ENCODE assay signal across 1 cellular context in genomic region chr6:2988076-2988425, GRCh38.
TF ChIP-seq lines count a peak whose summit lies in the region.

No MANE protein-coding gene starts in this region.

TF ChIP-seq in K562, 482 proteins besides CTCF, POLR2A, EP300 and RAD21 (continued from another document and continues in another):
- TF ChIP-seq ZNF717 (CRISPR knock-in tag; IDR thresholded peaks at IDR 0.05) (0 out of 2 replicates have a peak, but pooled peaks have one; percentile 26), HLTF (IDR thresholded peaks at IDR 0.05) (peak; percentile 10; the same call in 1 of the 2 replicates), ASH1L (IDR thresholded peaks at IDR 0.05; ENCODE audit: borderline replicate concordance, low read depth, partially characterized antibody) (peak; percentile 48), TEAD1 (CRISPR knock-in tag; IDR thresholded peaks at IDR 0.05) (peak; percentile 10 to 15; a peak in 1 of 4 replicates), TSC22D4 (tag; IDR thresholded peaks at IDR 0.05) (no peak), ZBED1 (IDR thresholded peaks at IDR 0.05) (0 out of 2 replicates have a peak, but pooled peaks have one; percentile 25), TAF15 (IDR thresholded peaks at IDR 0.05; ENCODE audit: low read depth, low read length) (no peak), POLR2B (IDR thresholded peaks at IDR 0.05; ENCODE audit: low read depth, partially characterized antibody) (peak; percentile 42), ZC3H8 (IDR thresholded peaks at IDR 0.05) (no peak), PTRF (tag; IDR thresholded peaks at IDR 0.05) (no peak), EGR1 (conservative IDR thresholded peaks at IDR 0.05) (0 out of 2 replicates have a peak, but pooled peaks have one; percentile 4), ZMIZ1 (IDR thresholded peaks at IDR 0.05; ENCODE audit: low read depth in 2 of 2, low read length in 2 of 2) (no peak), ZNF668 (CRISPR knock-in tag; IDR thresholded peaks at IDR 0.05) (no peak), KDM4B (IDR thresholded peaks at IDR 0.05; ENCODE audit: borderline replicate concordance in 2 of 2, low read depth in 1 of 2) (no peak), FOXJ2 (tag; IDR thresholded peaks at IDR 0.05) (no peak), SRSF7 (optimal IDR thresholded peaks at IDR 0.05; ENCODE audit: low read depth, low read length) (no peak), ATF3 (IDR thresholded peaks at IDR 0.05) (no peak), ATF3 (CRISPR knock-in tag; conservative IDR thresholded peaks at IDR 0.05) (no peak), NR4A1 (CRISPR knock-in tag; IDR thresholded peaks at IDR 0.05) (no peak), NR4A1 (tag; IDR thresholded peaks at IDR 0.05) (0 out of 2 replicates have a peak, but pooled peaks have one; percentile 14), USF1 (CRISPR knock-in tag; IDR thresholded peaks at IDR 0.05) (no peak), ZNF584 (CRISPR knock-in tag; IDR thresholded peaks at IDR 0.05; ENCODE audit: low read depth) (no peak), PRPF4 (IDR thresholded peaks at IDR 0.05; ENCODE audit: insufficient read depth, low read depth, low read length, poor library complexity, severe bottlenecking) (no peak), ZNF830 (CRISPR knock-in tag; IDR thresholded peaks at IDR 0.05) (0 out of 2 replicates have a peak, but pooled peaks have one; percentile 56), CBX3 (IDR thresholded peaks at IDR 0.05; ENCODE audit: borderline replicate concordance in 1 of 2, low read length in 2 of 2) (no peak), ZNF324 (CRISPR knock-in tag; IDR thresholded peaks at IDR 0.05) (0 out of 2 replicates have a peak, but pooled peaks have one; percentile 32), SP2 (IDR thresholded peaks at IDR 0.05; ENCODE audit: extremely low read depth, low read depth, low read length, poor library complexity, severe bottlenecking) (no peak), ZNF79 (CRISPR knock-in tag; IDR thresholded peaks at IDR 0.05; ENCODE audit: low read depth) (no peak), CSDE1 (IDR thresholded peaks at IDR 0.05) (0 out of 4 replicates have a peak, but pooled peaks of 1 of the 2 experiments have one; percentile 62), RBBP5 (IDR thresholded peaks at IDR 0.05; ENCODE audit: borderline replicate concordance, insufficient read depth, low read length, poor library complexity, severe bottlenecking) (peak; percentile 3), RUNX1 (IDR thresholded peaks at IDR 0.05; ENCODE audit: low read depth) (no peak), TRIM28 (IDR thresholded peaks at IDR 0.05) (no peak), GATAD2A (IDR thresholded peaks at IDR 0.05) (no peak), ARHGAP35 (IDR thresholded peaks at IDR 0.05; ENCODE audit: partially characterized antibody) (peak; percentile 32), TAL1 (IDR thresholded peaks at IDR 0.05) (no peak), GTF2A2 (tag; IDR thresholded peaks at IDR 0.05) (no peak), PBX2 (CRISPR knock-in tag; IDR thresholded peaks at IDR 0.05; ENCODE audit: low read depth) (no peak), PBX2 (tag; conservative IDR thresholded peaks at IDR 0.05; ENCODE audit: low read depth) (no peak), CAMTA2 (CRISPR knock-in tag; conservative IDR thresholded peaks at IDR 0.05) (no peak), HDAC2 (IDR thresholded peaks at IDR 0.05) (no peak), ZNF134 (CRISPR knock-in tag; conservative IDR thresholded peaks at IDR 0.05) (no peak), KLF10 (CRISPR knock-in tag; IDR thresholded peaks at IDR 0.05) (no peak), ARID2 (IDR thresholded peaks at IDR 0.05) (no peak), HNRNPL (IDR thresholded peaks at IDR 0.05; ENCODE audit: low read depth, low read length) (no peak)
- TF ChIP-seq, protein P1, sequence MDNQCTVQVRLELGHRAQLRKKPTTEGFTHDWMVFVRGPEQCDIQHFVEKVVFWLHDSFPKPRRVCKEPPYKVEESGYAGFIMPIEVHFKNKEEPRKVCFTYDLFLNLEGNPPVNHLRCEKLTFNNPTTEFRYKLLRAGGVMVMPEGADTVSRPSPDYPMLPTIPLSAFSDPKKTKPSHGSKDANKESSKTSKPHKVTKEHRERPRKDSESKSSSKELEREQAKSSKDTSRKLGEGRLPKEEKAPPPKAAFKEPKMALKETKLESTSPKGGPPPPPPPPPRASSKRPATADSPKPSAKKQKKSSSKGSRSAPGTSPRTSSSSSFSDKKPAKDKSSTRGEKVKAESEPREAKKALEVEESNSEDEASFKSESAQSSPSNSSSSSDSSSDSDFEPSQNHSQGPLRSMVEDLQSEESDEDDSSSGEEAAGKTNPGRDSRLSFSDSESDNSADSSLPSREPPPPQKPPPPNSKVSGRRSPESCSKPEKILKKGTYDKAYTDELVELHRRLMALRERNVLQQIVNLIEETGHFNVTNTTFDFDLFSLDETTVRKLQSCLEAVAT (IDR thresholded peaks at IDR 0.05): peak; percentile 44 to 81; a peak in 3 of 4 replicates
- TF ChIP-seq, protein P2, sequence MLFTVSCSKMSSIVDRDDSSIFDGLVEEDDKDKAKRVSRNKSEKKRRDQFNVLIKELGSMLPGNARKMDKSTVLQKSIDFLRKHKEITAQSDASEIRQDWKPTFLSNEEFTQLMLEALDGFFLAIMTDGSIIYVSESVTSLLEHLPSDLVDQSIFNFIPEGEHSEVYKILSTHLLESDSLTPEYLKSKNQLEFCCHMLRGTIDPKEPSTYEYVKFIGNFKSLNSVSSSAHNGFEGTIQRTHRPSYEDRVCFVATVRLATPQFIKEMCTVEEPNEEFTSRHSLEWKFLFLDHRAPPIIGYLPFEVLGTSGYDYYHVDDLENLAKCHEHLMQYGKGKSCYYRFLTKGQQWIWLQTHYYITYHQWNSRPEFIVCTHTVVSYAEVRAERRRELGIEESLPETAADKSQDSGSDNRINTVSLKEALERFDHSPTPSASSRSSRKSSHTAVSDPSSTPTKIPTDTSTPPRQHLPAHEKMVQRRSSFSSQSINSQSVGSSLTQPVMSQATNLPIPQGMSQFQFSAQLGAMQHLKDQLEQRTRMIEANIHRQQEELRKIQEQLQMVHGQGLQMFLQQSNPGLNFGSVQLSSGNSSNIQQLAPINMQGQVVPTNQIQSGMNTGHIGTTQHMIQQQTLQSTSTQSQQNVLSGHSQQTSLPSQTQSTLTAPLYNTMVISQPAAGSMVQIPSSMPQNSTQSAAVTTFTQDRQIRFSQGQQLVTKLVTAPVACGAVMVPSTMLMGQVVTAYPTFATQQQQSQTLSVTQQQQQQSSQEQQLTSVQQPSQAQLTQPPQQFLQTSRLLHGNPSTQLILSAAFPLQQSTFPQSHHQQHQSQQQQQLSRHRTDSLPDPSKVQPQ (CRISPR knock-in tag; IDR thresholded peaks at IDR 0.05; ENCODE audit: borderline replicate concordance): no peak
- TF ChIP-seq, protein P3, sequence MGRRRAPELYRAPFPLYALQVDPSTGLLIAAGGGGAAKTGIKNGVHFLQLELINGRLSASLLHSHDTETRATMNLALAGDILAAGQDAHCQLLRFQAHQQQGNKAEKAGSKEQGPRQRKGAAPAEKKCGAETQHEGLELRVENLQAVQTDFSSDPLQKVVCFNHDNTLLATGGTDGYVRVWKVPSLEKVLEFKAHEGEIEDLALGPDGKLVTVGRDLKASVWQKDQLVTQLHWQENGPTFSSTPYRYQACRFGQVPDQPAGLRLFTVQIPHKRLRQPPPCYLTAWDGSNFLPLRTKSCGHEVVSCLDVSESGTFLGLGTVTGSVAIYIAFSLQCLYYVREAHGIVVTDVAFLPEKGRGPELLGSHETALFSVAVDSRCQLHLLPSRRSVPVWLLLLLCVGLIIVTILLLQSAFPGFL (CRISPR knock-in tag; IDR thresholded peaks at IDR 0.05): peak; percentile 71; the same call in 1 of the 2 replicates
- TF ChIP-seq, protein P4, sequence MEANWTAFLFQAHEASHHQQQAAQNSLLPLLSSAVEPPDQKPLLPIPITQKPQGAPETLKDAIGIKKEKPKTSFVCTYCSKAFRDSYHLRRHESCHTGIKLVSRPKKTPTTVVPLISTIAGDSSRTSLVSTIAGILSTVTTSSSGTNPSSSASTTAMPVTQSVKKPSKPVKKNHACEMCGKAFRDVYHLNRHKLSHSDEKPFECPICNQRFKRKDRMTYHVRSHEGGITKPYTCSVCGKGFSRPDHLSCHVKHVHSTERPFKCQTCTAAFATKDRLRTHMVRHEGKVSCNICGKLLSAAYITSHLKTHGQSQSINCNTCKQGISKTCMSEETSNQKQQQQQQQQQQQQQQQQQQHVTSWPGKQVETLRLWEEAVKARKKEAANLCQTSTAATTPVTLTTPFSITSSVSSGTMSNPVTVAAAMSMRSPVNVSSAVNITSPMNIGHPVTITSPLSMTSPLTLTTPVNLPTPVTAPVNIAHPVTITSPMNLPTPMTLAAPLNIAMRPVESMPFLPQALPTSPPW (CRISPR knock-in tag; IDR thresholded peaks at IDR 0.05): no peak
- TF ChIP-seq, protein P5, sequence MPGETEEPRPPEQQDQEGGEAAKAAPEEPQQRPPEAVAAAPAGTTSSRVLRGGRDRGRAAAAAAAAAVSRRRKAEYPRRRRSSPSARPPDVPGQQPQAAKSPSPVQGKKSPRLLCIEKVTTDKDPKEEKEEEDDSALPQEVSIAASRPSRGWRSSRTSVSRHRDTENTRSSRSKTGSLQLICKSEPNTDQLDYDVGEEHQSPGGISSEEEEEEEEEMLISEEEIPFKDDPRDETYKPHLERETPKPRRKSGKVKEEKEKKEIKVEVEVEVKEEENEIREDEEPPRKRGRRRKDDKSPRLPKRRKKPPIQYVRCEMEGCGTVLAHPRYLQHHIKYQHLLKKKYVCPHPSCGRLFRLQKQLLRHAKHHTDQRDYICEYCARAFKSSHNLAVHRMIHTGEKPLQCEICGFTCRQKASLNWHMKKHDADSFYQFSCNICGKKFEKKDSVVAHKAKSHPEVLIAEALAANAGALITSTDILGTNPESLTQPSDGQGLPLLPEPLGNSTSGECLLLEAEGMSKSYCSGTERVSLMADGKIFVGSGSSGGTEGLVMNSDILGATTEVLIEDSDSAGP (CRISPR knock-in tag; IDR thresholded peaks at IDR 0.05): no peak
- TF ChIP-seq, protein P6, sequence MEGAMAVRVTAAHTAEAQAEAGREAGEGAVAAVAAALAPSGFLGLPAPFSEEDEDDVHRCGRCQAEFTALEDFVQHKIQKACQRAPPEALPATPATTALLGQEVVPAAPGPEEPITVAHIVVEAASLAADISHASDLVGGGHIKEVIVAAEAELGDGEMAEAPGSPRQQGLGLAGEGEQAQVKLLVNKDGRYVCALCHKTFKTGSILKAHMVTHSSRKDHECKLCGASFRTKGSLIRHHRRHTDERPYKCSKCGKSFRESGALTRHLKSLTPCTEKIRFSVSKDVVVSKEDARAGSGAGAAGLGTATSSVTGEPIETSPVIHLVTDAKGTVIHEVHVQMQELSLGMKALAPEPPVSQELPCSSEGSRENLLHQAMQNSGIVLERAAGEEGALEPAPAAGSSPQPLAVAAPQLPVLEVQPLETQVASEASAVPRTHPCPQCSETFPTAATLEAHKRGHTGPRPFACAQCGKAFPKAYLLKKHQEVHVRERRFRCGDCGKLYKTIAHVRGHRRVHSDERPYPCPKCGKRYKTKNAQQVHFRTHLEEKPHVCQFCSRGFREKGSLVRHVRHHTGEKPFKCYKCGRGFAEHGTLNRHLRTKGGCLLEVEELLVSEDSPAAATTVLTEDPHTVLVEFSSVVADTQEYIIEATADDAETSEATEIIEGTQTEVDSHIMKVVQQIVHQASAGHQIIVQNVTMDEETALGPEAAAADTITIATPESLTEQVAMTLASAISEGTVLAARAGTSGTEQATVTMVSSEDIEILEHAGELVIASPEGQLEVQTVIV (CRISPR knock-in tag; IDR thresholded peaks at IDR 0.05; ENCODE audit: borderline replicate concordance): no peak
